ENCODE assay signal across 2 cellular contexts in the genomic region with DNA sequence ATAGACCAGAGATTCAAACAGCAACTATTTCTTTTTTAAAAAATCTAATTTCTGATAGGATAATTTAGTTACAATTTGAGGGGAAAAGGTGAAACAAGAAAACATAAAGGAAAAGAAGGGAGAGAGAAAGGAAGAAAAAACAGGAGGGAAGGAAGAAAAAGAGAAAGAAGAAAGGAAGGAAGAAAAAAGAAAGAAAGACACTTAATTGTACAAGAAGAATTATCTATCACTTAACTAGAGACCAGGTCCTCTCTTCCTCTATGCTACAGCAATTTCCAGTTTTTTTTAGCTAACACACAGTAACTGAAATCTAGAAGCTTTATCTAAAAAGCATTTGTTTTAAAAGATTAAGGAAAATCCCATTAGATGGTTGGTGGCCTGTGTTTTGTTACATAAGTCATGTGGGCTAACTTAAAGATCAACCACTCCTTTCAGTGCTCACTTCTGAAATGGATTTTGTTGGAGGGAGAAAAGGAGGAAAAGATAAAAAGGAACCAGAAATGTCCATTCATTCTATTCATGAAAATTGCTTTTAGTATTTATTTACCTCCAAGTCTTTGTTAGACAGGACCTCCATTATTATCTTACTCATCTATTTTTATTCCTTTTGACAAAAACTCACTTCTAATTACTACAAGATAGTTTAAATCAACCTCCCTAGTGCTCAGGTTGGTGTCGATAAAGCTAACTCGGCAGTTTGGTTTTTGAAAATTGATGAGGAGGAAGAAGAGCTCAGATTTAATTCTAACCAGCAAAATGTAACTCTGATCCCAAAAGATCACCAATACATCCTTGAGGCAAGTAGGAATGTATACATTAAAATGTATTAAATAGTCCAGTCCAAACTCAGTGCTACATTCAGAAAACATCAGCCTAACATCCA.
TF ChIP-seq lines count a peak whose summit lies in the region.

No MANE protein-coding gene starts in this region.

TF ChIP-seq in IMR-90, 13 proteins besides CTCF, POLR2A, EP300 and RAD21:
- no peak for TF ChIP-seq RCOR1 (IDR thresholded peaks at IDR 0.05; ENCODE audit: insufficient replicate concordance, low read length)

TF ChIP-seq in SK-N-SH, 30 proteins besides CTCF, POLR2A, EP300 and RAD21:
- TF ChIP-seq GATA2 (CRISPR knock-in tag; IDR thresholded peaks at IDR 0.05), result peak; percentile 59
- TF ChIP-seq, protein P1, sequence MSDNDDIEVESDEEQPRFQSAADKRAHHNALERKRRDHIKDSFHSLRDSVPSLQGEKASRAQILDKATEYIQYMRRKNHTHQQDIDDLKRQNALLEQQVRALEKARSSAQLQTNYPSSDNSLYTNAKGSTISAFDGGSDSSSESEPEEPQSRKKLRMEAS (IDR thresholded peaks at IDR 0.05; ENCODE audit: low read depth), result no peak
